ENCODE assay signal across 8 cellular contexts in the genomic region with DNA sequence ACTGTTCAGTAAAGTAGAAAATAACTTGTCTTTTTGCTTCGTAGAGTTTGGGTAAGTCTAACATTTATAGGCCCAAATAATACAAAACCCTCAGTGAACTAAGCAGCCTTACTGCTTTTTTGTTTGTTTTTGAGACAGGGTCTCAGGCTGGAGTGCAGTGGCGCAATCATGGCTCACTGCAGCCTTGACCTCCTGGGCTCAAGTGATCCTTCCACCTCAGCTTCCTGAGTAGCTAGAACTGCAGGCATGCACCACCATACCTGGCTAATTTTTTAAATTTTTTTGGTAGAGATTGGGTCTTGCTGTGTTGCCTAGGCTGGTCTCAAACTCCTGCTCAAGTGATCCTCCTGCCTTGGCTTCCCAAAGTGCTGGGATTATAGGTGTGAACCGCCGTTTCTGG. TPM values are rescaled to one million over a fixed set of nuclear protein-coding genes. Genes with fewer than 3 reads are reported as not detected.
A peak's percentile ranks its signal among the peaks of the same experiment; 100 is the strongest.
DNase-seq lines count a peak whose midpoint lies in the region; ATAC-seq, FAIRE-seq and TF ChIP-seq lines count a peak whose summit lies in the region.
"Not testable (repeated sequence)": the region's sequence is repeated elsewhere in the genome, so short reads cannot be mapped to it uniquely, and the experiment has no call there.
"Had no signal": no experiment of that assay in that cellular context is flagged by ENCODE, and none has a peak within 500 bp of the region (broad histone marks: within the 10 kb centered on the region; RNA-seq: fewer than 3 reads in every experiment).

No MANE protein-coding gene starts in this region.

- H3K4me1 ChIP-seq in HEK293 (ENCODE audit: control insufficient read depth, insufficient read depth, low read length) (peaks cover 19% of the 10 kb centered on the region; the same call in 1 of the 2 replicates), K562 (replicated peaks in 1 of 2; ENCODE audit: control insufficient read depth in 2 of 2, insufficient read depth in 2 of 2, low read length in 2 of 2) (peaks cover 11 to 27% of the 10 kb centered on the region in 2 experiments; a peak in 4 of 5 replicates)

- H4K20me1 ChIP-seq in K562 (replicated peaks; ENCODE audit: control insufficient read depth, insufficient read depth, low read length), result not testable (repeated sequence)

- H3K4me1 Mint-ChIP-seq in T-cell, result peaks cover 85 to 89% (median 86%) of the 10 kb centered on the region in 3 donors
- H3K4me1 Mint-ChIP-seq in activated T-cell treated with anti-CD3 and anti-CD28 coated beads, Interleukin-2, amount 50 U/mL, for 24 hours (ENCODE audit: low read depth), result peaks cover 79% of the 10 kb centered on the region
- H3K4me1 Mint-ChIP-seq in immature natural killer cell, result peaks cover 76 to 87% of the 10 kb centered on the region in 2 donors
- peaks cover 31% of the 10 kb centered on the region for H3K4me1 Mint-ChIP-seq in nephron
- peaks cover 81% of the 10 kb centered on the region for H3K4me1 Mint-ChIP-seq in stimulated activated naive CD8-positive, alpha-beta T cell treated with anti-CD3 and anti-CD28 coated beads, Interleukin-15, Interleukin-2, amounts not matched to agents 100 ng/mL and 50 ng/mL, for 24 hours (ENCODE audit: low read depth)

- peak overlapping the region; percentile 96 to 99 for H3K27ac Mint-ChIP-seq in T-cell
- H3K27ac Mint-ChIP-seq in activated T-cell treated with anti-CD3 and anti-CD28 coated beads, Interleukin-2, amount 50 U/mL, for 24 hours, result peak overlapping the region; percentile 89
- peak overlapping the region; percentile 79 to 93 (median 88) for H3K27ac Mint-ChIP-seq in immature natural killer cell
- peak overlapping the region in 2 of 3 experiments; percentile 62 to 69 for H3K27ac Mint-ChIP-seq in nephron
- peak overlapping the region; percentile 92 for H3K27ac Mint-ChIP-seq in stimulated activated naive CD8-positive, alpha-beta T cell treated with anti-CD3 and anti-CD28 coated beads, Interleukin-15, Interleukin-2, amounts not matched to agents 100 ng/mL and 50 ng/mL, for 24 hours

- 0 out of 2 replicates have a peak overlapping the region, but pooled peaks have one; percentile 4 for H3K4me2 ChIP-seq in K562 (ENCODE audit: insufficient read depth, low read length)

- TF ChIP-seq POLR2A in K562 (conservative IDR thresholded peaks at IDR 0.05), result not testable (repeated sequence)

- not testable (repeated sequence) for TF ChIP-seq CTCF in HEK293 (tag by site-specific recombination; IDR thresholded peaks at IDR 0.05); K562 (IDR thresholded peaks at IDR 0.05 in 2 of 3, conservative IDR thresholded peaks at IDR 0.05 in 1 of 3; ENCODE audit: insufficient read depth in 2 of 3, low read depth in 1 of 3, low read length in 3 of 3); nephron (IDR thresholded peaks at IDR 0.05; ENCODE audit: unreplicated experiment in 3 of 3)

- not testable (repeated sequence) for ATAC-seq in T-cell (replicated peaks in 1 of 4)
- ATAC-seq in K562, result peak; percentile 71

- H2AFZ ChIP-seq in K562 (ENCODE audit: low read depth, low read length), result not testable (repeated sequence)

- peak overlapping the region; percentile 39 to 79 (median 49) for H3K4me3 Mint-ChIP-seq in T-cell
- H3K4me3 Mint-ChIP-seq in activated T-cell treated with anti-CD3 and anti-CD28 coated beads, Interleukin-2, amount 50 U/mL, for 24 hours, result peak overlapping the region; percentile 53
- H3K4me3 Mint-ChIP-seq in immature natural killer cell, result peak overlapping the region in 4 of 5 donors; percentile 14 to 70 (median 56)
- H3K4me3 Mint-ChIP-seq in nephron, result not testable (repeated sequence)
- H3K4me3 Mint-ChIP-seq in stimulated activated naive CD8-positive, alpha-beta T cell treated with anti-CD3 and anti-CD28 coated beads, Interleukin-15, Interleukin-2, amounts not matched to agents 100 ng/mL and 50 ng/mL, for 24 hours, result peak overlapping the region; percentile 45

- H3K36me3 ChIP-seq in HEK293 (ENCODE audit: control insufficient read depth in 2 of 2, insufficient read depth in 1 of 2, low read length in 2 of 2), result peaks cover 7 to 10% of the 10 kb centered on the region in 2 experiments
- H3K36me3 ChIP-seq in K562 (ENCODE audit: control insufficient read depth, insufficient read depth, low read length), result peaks cover 35% of the 10 kb centered on the region; the same call in 2 of the 3 replicates

- BruUV-seq in K562 (replicated peaks; lab: Mats Ljungman, UMichigan), result not testable (repeated sequence)

- not testable (repeated sequence) for H3K27me3 ChIP-seq in K562 (ENCODE audit: control insufficient read depth in 2 of 2, insufficient read depth in 2 of 2, low read length in 2 of 2)

- peaks cover 19% of the 10 kb centered on the region for H3K36me3 Mint-ChIP-seq in T-cell
- peaks cover 61% of the 10 kb centered on the region for H3K36me3 Mint-ChIP-seq in activated T-cell treated with anti-CD3 and anti-CD28 coated beads, Interleukin-2, amount 50 U/mL, for 24 hours (ENCODE audit: low read depth)
- H3K36me3 Mint-ChIP-seq in immature natural killer cell, result peaks cover 2 to 17% (median 8%) of the 10 kb centered on the region in 3 donors
- peaks cover 30% of the 10 kb centered on the region for H3K36me3 Mint-ChIP-seq in nephron (ENCODE audit: low read depth)
- peaks cover 31% of the 10 kb centered on the region for H3K36me3 Mint-ChIP-seq in stimulated activated naive CD8-positive, alpha-beta T cell treated with anti-CD3 and anti-CD28 coated beads, Interleukin-15, Interleukin-2, amounts not matched to agents 100 ng/mL and 50 ng/mL, for 24 hours (ENCODE audit: low read depth)

- not testable (repeated sequence) for TF ChIP-seq EP300 in K562 (IDR thresholded peaks at IDR 0.05; ENCODE audit: low read length)

- H3K9ac ChIP-seq in K562 (ENCODE audit: insufficient read depth in 1 of 2, low read depth in 2 of 2, low read length in 2 of 2), result peak overlapping the region in 1 of 2 experiments; percentile 21; a peak in 1 of 4 replicates

- WGBS in K562 (ENCODE audit: insufficient coverage, low coverage, missing lambda C conversion rate), result 49% methylated on average over 4 of the region's 4 CpGs

- not testable (repeated sequence) for TF ChIP-seq RAD21 in K562 (CRISPR knock-in tag; conservative IDR thresholded peaks at IDR 0.05 in 1 of 2, IDR thresholded peaks at IDR 0.05 in 1 of 2)

- POLR2A ChIA-PET in HEK293 (lab: Yijun Ruan, JAX) (interaction anchor here (0.7 kb wide), 1 partner anchor 17 kb away, joined by 3 read pairs; no protein-coding TSS in a partner anchor), T-cell (lab: Charles Lee) (interaction anchor here (0.6 to 6.6 kb wide), 7 partner anchors 15 to 859 kb away, joined by 3 to 221 read pairs (median 5); a partner anchor contains a TSS), K562 (lab: Yijun Ruan, JAX) (interaction anchor here (0.6 to 5.3 kb wide), 5 partner anchors 11 to 843 kb away, joined by 3 to 65 read pairs (median 5); a partner anchor contains a TSS)

- H3K27ac ChIP-seq in HEK293 (ENCODE audit: extremely low read depth, low read depth, low read length), result not testable (repeated sequence)
- peak overlapping the region; percentile 44; the same call in 1 of the 3 replicates for H3K27ac ChIP-seq in K562 (ENCODE audit: extremely low read depth, low read depth, low read length)

- not testable (repeated sequence) for H3K9me1 ChIP-seq in K562 (ENCODE audit: control insufficient read depth, insufficient read depth, low read length)

- intact Hi-C loops in K562 (cut with micrococcal nuclease), result loop anchor here (1.0 to 5.0 kb wide), 2 partner anchors 18 to 111 kb away; no protein-coding TSS in a partner anchor

- not testable (repeated sequence) for H3K4me3 ChIP-seq in HEK293 (ENCODE audit: low read depth, low read length); K562

- CTCF ChIA-PET in HEK293 (lab: Yijun Ruan, JAX) (interaction anchor here (0.6 to 1.4 kb wide), 4 partner anchors 11 to 65 kb away, joined by 3 to 4 read pairs (median 4); no protein-coding TSS in a partner anchor), T-cell (lab: Charles Lee) (interaction anchor here (0.6 to 5.6 kb wide), 12 partner anchors 8 to 1557 kb away, joined by 3 to 86 read pairs (median 4); a partner anchor contains a TSS), K562 (lab: Yijun Ruan, JAX; ENCODE audit: low intra/inter-chr PET ratio) (interaction anchor here (0.6 to 0.7 kb wide), 3 partner anchors 9 to 111 kb away, joined by 3 to 5 read pairs (median 3); no protein-coding TSS in a partner anchor)

- in situ Hi-C loops in K562 (cut with MboI), result not testable (repeated sequence)

- peaks cover 93% of the 10 kb centered on the region for H3K79me2 ChIP-seq in K562 (ENCODE audit: control insufficient read depth, insufficient read depth, low read length)

- H3K9me3 ChIP-seq in HEK293 (ENCODE audit: control insufficient read depth, insufficient read depth, low read depth, low read length); K562 (replicated peaks; ENCODE audit: control insufficient read depth, insufficient read depth, low read depth, low read length): not testable (repeated sequence)

- FAIRE-seq in K562 (lab: Jason Lieb, UNC), result not testable (repeated sequence)

- DNase-seq in T-cell; activated T-cell treated with anti-CD3 and anti-CD28 coated beads, Interleukin-2, amount 50 U/mL, for 24 hours; K562 (ENCODE audit: extremely low read depth in 1 of 4, low spot score in 3 of 4); immature natural killer cell: not testable (repeated sequence)

- H3K9me3 Mint-ChIP-seq in T-cell; activated T-cell treated with anti-CD3 and anti-CD28 coated beads, Interleukin-2, amount 50 U/mL, for 24 hours; immature natural killer cell; nephron; stimulated activated naive CD8-positive, alpha-beta T cell treated with anti-CD3 and anti-CD28 coated beads, Interleukin-15, Interleukin-2, amounts not matched to agents 100 ng/mL and 50 ng/mL, for 24 hours: not testable (repeated sequence)

- not testable (repeated sequence) for H3K27me3 Mint-ChIP-seq in T-cell; activated T-cell treated with anti-CD3 and anti-CD28 coated beads, Interleukin-2, amount 50 U/mL, for 24 hours; immature natural killer cell (ENCODE audit: low read depth in 3 of 3); nephron (ENCODE audit: low read depth); stimulated activated naive CD8-positive, alpha-beta T cell treated with anti-CD3 and anti-CD28 coated beads, Interleukin-15, Interleukin-2, amounts not matched to agents 100 ng/mL and 50 ng/mL, for 24 hours

RNA-seq across cellular contexts. Expression of a gene that starts 19.0 kb away (rescaled TPM):
- 100 to 1,000 TPM in 4 of 5 donors, 10 to 100 TPM in 1; 99.5 to 189 (median 103) TPM for total RNA-seq in T-cell
- total RNA-seq in K562 (2011; cell fraction: chromatin; rRNA removed; ENCODE audit: low replicate concordance), result 87.8 and 103 TPM in 2 replicates
- total RNA-seq in K562 (2011; cell fraction: nucleolus; rRNA removed), result 36.9 and 44.0 TPM in 2 replicates
- 51.7 and 52.1 TPM in 2 replicates for total RNA-seq in K562 (2011; cell fraction: nucleoplasm; rRNA removed)
- 20.2 and 28.3 TPM in 2 replicates for total RNA-seq in K562 (2014; rRNA removed)
- 29.6 and 33.1 TPM in 2 replicates for total RNA-seq in K562 (2014; rRNA removed; fragmentation: Illumina TruSeq; extraction: Trizol)
- 28.6 and 29.6 TPM in 2 replicates for total RNA-seq in K562 (2015; rRNA removed; fragmentation: Illumina TruSeq; extraction: Trizol)
- total RNA-seq in K562 (2021), result 57.5 and 57.9 TPM in 2 replicates
- 56.1 and 66.4 TPM in 2 replicates for polyA plus RNA-seq in K562 (2011; rRNA removed)
- 61.3 and 67.9 TPM in 2 replicates for polyA plus RNA-seq in K562 (2011; cell fraction: cytosol; rRNA removed)
- polyA plus RNA-seq in K562 (2011; cell fraction: nucleus; rRNA removed), result 83.1 and 90.0 TPM in 2 replicates
- polyA plus RNA-seq in K562 (2012), result 26.4 and 28.7 TPM in 2 replicates
- polyA plus RNA-seq in K562 (2014; fragmentation: Illumina TruSeq; extraction: Trizol), result 34.5 and 35.9 TPM in 2 replicates
- 10 to 100 TPM in 1 of 2 experiments, 1 to 10 TPM in 1; 10.0 to 10.9 TPM for polyA plus RNA-seq in K562 (2014; fragmentation: Nextera tagmentation; extraction: Ambion mirVana)
- 21.3 and 21.9 TPM in 2 replicates for polyA plus RNA-seq in K562 (2014; rRNA removed)
- 157 and 177 TPM in 2 replicates for polyA minus RNA-seq in K562 (2011; rRNA and poly(A)+ RNA removed)
- polyA minus RNA-seq in K562 (2011; cell fraction: cytosol; rRNA and poly(A)+ RNA removed), result 66.3 and 89.1 TPM in 2 replicates
- polyA minus RNA-seq in K562 (2011; cell fraction: nucleus; rRNA and poly(A)+ RNA removed), result 27.6 and 55.2 TPM in 2 replicates
- 10 to 100 TPM in 2 of 3 donors, 1 to 10 TPM in 1; 4.3 to 27.5 (median 12.7) TPM for polyA plus RNA-seq in immature natural killer cell

RNA-seq across cellular contexts. Expression of a gene that starts 31.1 kb away (rescaled TPM):
- total RNA-seq in T-cell, result 1 to 10 TPM in 1 of 5 donors, under 1 TPM in 4; 0.23 to 1.2 (median 0.63) TPM
- total RNA-seq in K562 (2011; cell fraction: chromatin; rRNA removed; ENCODE audit: low replicate concordance), result 0.28 and 0.65 TPM in 2 replicates
- 0.33 TPM in 1 of 2 replicates, not detected in the other for total RNA-seq in K562 (2011; cell fraction: nucleolus; rRNA removed)
- total RNA-seq in K562 (2011; cell fraction: nucleoplasm; rRNA removed), result 0.44 and 0.46 TPM in 2 replicates
- total RNA-seq in K562 (2014; rRNA removed), result not detected in 2 replicates
- total RNA-seq in K562 (2014; rRNA removed; fragmentation: Illumina TruSeq; extraction: Trizol), result 0.07 TPM in 1 of 2 replicates, not detected in the other
- 0.07 and 0.08 TPM in 2 replicates for total RNA-seq in K562 (2015; rRNA removed; fragmentation: Illumina TruSeq; extraction: Trizol)
- total RNA-seq in K562 (2021), result 0.13 and 0.16 TPM in 2 replicates
- not detected in 2 replicates for polyA plus RNA-seq in K562 (2011; rRNA removed)
- polyA plus RNA-seq in K562 (2011; cell fraction: cytosol; rRNA removed), result 0.03 TPM in 1 of 2 replicates, not detected in the other
- 0.07 and 0.11 TPM in 2 replicates for polyA plus RNA-seq in K562 (2011; cell fraction: nucleus; rRNA removed)
- not detected in 2 replicates for polyA plus RNA-seq in K562 (2012)
- polyA plus RNA-seq in K562 (2014; fragmentation: Illumina TruSeq; extraction: Trizol), result not detected in 2 replicates
- not detected for polyA plus RNA-seq in K562 (2014; fragmentation: Nextera tagmentation; extraction: Ambion mirVana)
- not detected in 2 replicates for polyA plus RNA-seq in K562 (2014; rRNA removed)
- polyA minus RNA-seq in K562 (2011; rRNA and poly(A)+ RNA removed), result 0.15 and 0.18 TPM in 2 replicates
- polyA minus RNA-seq in K562 (2011; cell fraction: cytosol; rRNA and poly(A)+ RNA removed), result not detected in 2 replicates
- polyA minus RNA-seq in K562 (2011; cell fraction: nucleus; rRNA and poly(A)+ RNA removed), result 0.40 and 0.89 TPM in 2 replicates
- polyA plus RNA-seq in immature natural killer cell, result under 1 TPM in 1 of 3 donors, not detected in 2; 0.11 TPM
- total RNA-seq: GM12878 had no signal

RNA-seq across cellular contexts. Expression of a gene that starts 43.0 kb away (rescaled TPM):
- total RNA-seq in T-cell (1 to 10 TPM; 5.6 to 6.1 (median 5.9) TPM), K562 (2014; rRNA removed) (10.6 and 15.8 TPM in 2 replicates), K562 (2014; rRNA removed; fragmentation: Illumina TruSeq; extraction: Trizol) (17.2 and 19.2 TPM in 2 replicates), K562 (2015; rRNA removed; fragmentation: Illumina TruSeq; extraction: Trizol) (22.6 and 22.9 TPM in 2 replicates), K562 (2021) (22.8 and 23.7 TPM in 2 replicates)
- total RNA-seq in K562 (2011; cell fraction: chromatin; rRNA removed; ENCODE audit: low replicate concordance), result 9.0 and 11.8 TPM in 2 replicates
- total RNA-seq in K562 (2011; cell fraction: nucleolus; rRNA removed), result 8.8 and 8.9 TPM in 2 replicates
- total RNA-seq in K562 (2011; cell fraction: nucleoplasm; rRNA removed), result 8.4 and 10.4 TPM in 2 replicates
- polyA plus RNA-seq in K562 (2011; rRNA removed) (11.0 and 11.7 TPM in 2 replicates), K562 (2014; fragmentation: Illumina TruSeq; extraction: Trizol) (25.9 and 28.8 TPM in 2 replicates), K562 (2014; fragmentation: Nextera tagmentation; extraction: Ambion mirVana) (10 to 100 TPM; 12.4 to 22.2 TPM), K562 (2014; rRNA removed) (14.9 and 18.0 TPM in 2 replicates), immature natural killer cell (1 to 10 TPM; 2.0 to 8.4 (median 6.6) TPM)
- polyA plus RNA-seq in K562 (2011; cell fraction: cytosol; rRNA removed), result 13.7 and 18.9 TPM in 2 replicates
- 6.8 and 10.7 TPM in 2 replicates for polyA plus RNA-seq in K562 (2011; cell fraction: nucleus; rRNA removed)
- polyA plus RNA-seq in K562 (2012), result 14.8 and 17.9 TPM in 2 replicates
- polyA minus RNA-seq in K562 (2011; rRNA and poly(A)+ RNA removed), result 14.5 and 14.7 TPM in 2 replicates
- polyA minus RNA-seq in K562 (2011; cell fraction: cytosol; rRNA and poly(A)+ RNA removed), result 10.4 and 16.3 TPM in 2 replicates
- polyA minus RNA-seq in K562 (2011; cell fraction: nucleus; rRNA and poly(A)+ RNA removed), result 5.1 and 7.6 TPM in 2 replicates

RNA-seq across cellular contexts. Expression of a gene that starts 43.6 kb away (rescaled TPM):
- total RNA-seq in T-cell, result 10 to 100 TPM; 57.8 to 66.4 (median 61.5) TPM
- 103 and 194 TPM in 2 replicates for total RNA-seq in K562 (2011; cell fraction: chromatin; rRNA removed; ENCODE audit: low replicate concordance)
- total RNA-seq in K562 (2011; cell fraction: nucleolus; rRNA removed), result 47.9 and 67.8 TPM in 2 replicates
- total RNA-seq in K562 (2011; cell fraction: nucleoplasm; rRNA removed), result 93.6 and 108 TPM in 2 replicates
- total RNA-seq in K562 (2014; rRNA removed), result 15.8 and 20.2 TPM in 2 replicates
- 24.6 and 30.4 TPM in 2 replicates for total RNA-seq in K562 (2014; rRNA removed; fragmentation: Illumina TruSeq; extraction: Trizol)
- total RNA-seq in K562 (2015; rRNA removed; fragmentation: Illumina TruSeq; extraction: Trizol), result 21.2 and 21.7 TPM in 2 replicates
- total RNA-seq in K562 (2021), result 22.2 and 23.8 TPM in 2 replicates
- polyA plus RNA-seq in K562 (2011; rRNA removed), result 36.5 and 37.3 TPM in 2 replicates
- 11.8 and 29.3 TPM in 2 replicates for polyA plus RNA-seq in K562 (2011; cell fraction: cytosol; rRNA removed)
- 66.6 and 88.6 TPM in 2 replicates for polyA plus RNA-seq in K562 (2011; cell fraction: nucleus; rRNA removed)
- 19.7 and 20.1 TPM in 2 replicates for polyA plus RNA-seq in K562 (2012)
- polyA plus RNA-seq in K562 (2014; fragmentation: Illumina TruSeq; extraction: Trizol), result 26.7 and 28.5 TPM in 2 replicates
- 10 to 100 TPM; 21.9 to 28.2 TPM for polyA plus RNA-seq in K562 (2014; fragmentation: Nextera tagmentation; extraction: Ambion mirVana)
- polyA plus RNA-seq in K562 (2014; rRNA removed), result 26.1 and 32.0 TPM in 2 replicates
- 47.9 and 53.5 TPM in 2 replicates for polyA minus RNA-seq in K562 (2011; rRNA and poly(A)+ RNA removed)
- 15.7 and 16.8 TPM in 2 replicates for polyA minus RNA-seq in K562 (2011; cell fraction: cytosol; rRNA and poly(A)+ RNA removed)
- 24.4 and 47.7 TPM in 2 replicates for polyA minus RNA-seq in K562 (2011; cell fraction: nucleus; rRNA and poly(A)+ RNA removed)
- polyA plus RNA-seq in immature natural killer cell, result 10 to 100 TPM in 2 of 3 donors, 1 to 10 TPM in 1; 9.7 to 21.6 (median 18.6) TPM
